Comparison of ENCODE assay signal across 1 cellular context in the genomic region with DNA sequence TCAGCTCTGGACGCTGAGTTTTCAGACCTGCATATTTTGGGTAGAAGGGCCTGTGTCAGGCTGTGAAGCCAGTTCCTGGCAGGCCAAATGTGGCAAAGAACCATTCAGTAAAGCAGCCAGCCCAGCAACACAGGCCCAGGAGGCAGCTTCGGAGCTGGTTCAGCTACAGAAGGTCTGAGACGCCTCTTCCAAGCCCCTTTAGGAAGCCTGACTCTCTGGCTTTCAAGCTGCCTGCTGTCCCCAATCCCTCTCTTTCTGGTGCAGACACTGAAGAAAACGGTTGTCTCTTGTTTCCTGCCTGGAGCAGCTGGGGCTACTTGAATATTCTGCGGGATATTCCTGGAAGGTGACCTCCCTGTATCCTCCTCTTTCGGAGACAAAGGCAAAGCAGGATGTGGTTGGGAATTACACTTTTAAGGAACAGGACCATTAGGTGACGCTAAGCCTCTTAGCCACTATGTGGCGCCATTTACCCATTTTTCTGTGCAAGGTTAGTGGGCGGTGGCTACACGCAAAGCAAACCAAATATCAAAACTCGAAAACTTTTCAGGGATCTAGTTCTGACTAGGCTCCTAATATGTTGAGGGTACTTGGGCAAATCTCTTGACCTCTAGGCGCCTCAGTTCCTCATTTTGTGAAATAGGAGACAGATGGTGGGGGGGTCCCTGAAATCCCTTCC.
TF ChIP-seq lines count a peak whose summit lies in the region.

No MANE protein-coding gene starts in this region.

TF ChIP-seq in GM23338, 12 proteins besides CTCF, POLR2A, EP300 and RAD21 (continued from another document):
- TF ChIP-seq, protein P1, sequence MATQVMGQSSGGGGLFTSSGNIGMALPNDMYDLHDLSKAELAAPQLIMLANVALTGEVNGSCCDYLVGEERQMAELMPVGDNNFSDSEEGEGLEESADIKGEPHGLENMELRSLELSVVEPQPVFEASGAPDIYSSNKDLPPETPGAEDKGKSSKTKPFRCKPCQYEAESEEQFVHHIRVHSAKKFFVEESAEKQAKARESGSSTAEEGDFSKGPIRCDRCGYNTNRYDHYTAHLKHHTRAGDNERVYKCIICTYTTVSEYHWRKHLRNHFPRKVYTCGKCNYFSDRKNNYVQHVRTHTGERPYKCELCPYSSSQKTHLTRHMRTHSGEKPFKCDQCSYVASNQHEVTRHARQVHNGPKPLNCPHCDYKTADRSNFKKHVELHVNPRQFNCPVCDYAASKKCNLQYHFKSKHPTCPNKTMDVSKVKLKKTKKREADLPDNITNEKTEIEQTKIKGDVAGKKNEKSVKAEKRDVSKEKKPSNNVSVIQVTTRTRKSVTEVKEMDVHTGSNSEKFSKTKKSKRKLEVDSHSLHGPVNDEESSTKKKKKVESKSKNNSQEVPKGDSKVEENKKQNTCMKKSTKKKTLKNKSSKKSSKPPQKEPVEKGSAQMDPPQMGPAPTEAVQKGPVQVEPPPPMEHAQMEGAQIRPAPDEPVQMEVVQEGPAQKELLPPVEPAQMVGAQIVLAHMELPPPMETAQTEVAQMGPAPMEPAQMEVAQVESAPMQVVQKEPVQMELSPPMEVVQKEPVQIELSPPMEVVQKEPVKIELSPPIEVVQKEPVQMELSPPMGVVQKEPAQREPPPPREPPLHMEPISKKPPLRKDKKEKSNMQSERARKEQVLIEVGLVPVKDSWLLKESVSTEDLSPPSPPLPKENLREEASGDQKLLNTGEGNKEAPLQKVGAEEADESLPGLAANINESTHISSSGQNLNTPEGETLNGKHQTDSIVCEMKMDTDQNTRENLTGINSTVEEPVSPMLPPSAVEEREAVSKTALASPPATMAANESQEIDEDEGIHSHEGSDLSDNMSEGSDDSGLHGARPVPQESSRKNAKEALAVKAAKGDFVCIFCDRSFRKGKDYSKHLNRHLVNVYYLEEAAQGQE (IDR thresholded peaks at IDR 0.05; ENCODE audit: unreplicated experiment), result no peak
